In genomic region chr2:229045671-229046070, GRCh38 we compare ENCODE assay signal across 30 cellular contexts.
"Had no signal": no experiment of that assay in that cellular context is flagged by ENCODE, and none has a peak within 500 bp of the region (broad histone marks: within the 10 kb centered on the region; RNA-seq: fewer than 3 reads in every experiment).

No MANE protein-coding gene starts in this region.

- H3K9me3 Mint-ChIP-seq: brain had no signal

- DNase-seq: activated CD4-positive, alpha-beta memory T cell treated with anti-CD3 and anti-CD28 coated beads, Interleukin-2, amount 10 ng/mL, durations not matched to agents 7 days and 5 days; activated CD4-positive, alpha-beta T cell treated with anti-CD3 and anti-CD28 coated beads for 1 hour; activated CD4-positive, alpha-beta T cell treated with anti-CD3 and anti-CD28 coated beads for 4 hours; activated CD4-positive, alpha-beta T cell treated with anti-CD3 and anti-CD28 coated beads, Interleukin-2, amount 10 ng/mL, durations not matched to agents 7 days and 5 days; activated CD4-positive, alpha-beta T cell treated with anti-CD3 and anti-CD28 coated beads, Interleukin-2, amount 50 U/mL, for 4 hours; activated CD4-positive, CD25-positive, alpha-beta regulatory T cell; activated CD8-positive, alpha-beta memory T cell treated with anti-CD3 and anti-CD28 coated beads, Interleukin-2, amount 50 U/mL, for 48 hours; activated gamma-delta T cell; activated naive CD4-positive, alpha-beta T cell; activated naive CD4-positive, alpha-beta T cell treated with anti-CD3 and anti-CD28 coated beads, Interleukin-2, amount 10 ng/mL, durations not matched to agents 7 days and 5 days; activated naive CD8-positive, alpha-beta T cell treated with anti-CD3 and anti-CD28 coated beads, Interleukin-2, amount 10 ng/mL, durations not matched to agents 7 days and 5 days; activated T-cell treated with anti-CD3 and anti-CD28 coated beads for 4 hours; activated T-cell treated with anti-CD3 and anti-CD28 coated beads, Interleukin-2, amount 50 U/mL, for 24 hours; activated T-cell treated with anti-CD3 and anti-CD28 coated beads, Interleukin-2, amount 50 U/mL, for 72 hours; cortex of kidney; dermis blood vessel endothelial cell; effector CD4-positive, alpha-beta T cell; effector memory CD8-positive, alpha-beta T cell; erythroblast; foreskin keratinocyte; gastrocnemius medialis; T-helper 2 cell had no signal

- ATAC-seq: activated naive CD4-positive, alpha-beta T cell treated with anti-CD3 and anti-CD28 coated beads, Interleukin-2, amount 50 U/mL, for 72 hours; activated T-cell treated with anti-CD3 and anti-CD28 coated beads, Interleukin-2, amount 50 U/mL, for 72 hours; effector memory CD8-positive, alpha-beta T cell; foreskin keratinocyte; gastrocnemius medialis had no signal

- H3K27ac Mint-ChIP-seq: activated CD4-positive, alpha-beta memory T cell treated with anti-CD3 and anti-CD28 coated beads, Interleukin-2, amount 10 ng/mL, durations not matched to agents 7 days and 5 days; activated CD4-positive, alpha-beta T cell treated with anti-CD3 and anti-CD28 coated beads, Interleukin-2, amount 10 ng/mL, durations not matched to agents 7 days and 5 days; activated naive CD4-positive, alpha-beta T cell treated with anti-CD3 and anti-CD28 coated beads, Interleukin-2, amount 10 ng/mL, durations not matched to agents 7 days and 5 days; activated naive CD4-positive, alpha-beta T cell treated with anti-CD3 and anti-CD28 coated beads, Interleukin-2, amount 50 U/mL, for 72 hours; activated naive CD8-positive, alpha-beta T cell treated with anti-CD3 and anti-CD28 coated beads, Interleukin-2, amount 10 ng/mL, durations not matched to agents 7 days and 5 days; activated T-cell treated with anti-CD3 and anti-CD28 coated beads, Interleukin-2, amount 50 U/mL, for 24 hours; activated T-cell treated with anti-CD3 and anti-CD28 coated beads, Interleukin-2, amount 50 U/mL, for 72 hours; effector memory CD8-positive, alpha-beta T cell had no signal

- H3K27me3 ChIP-seq: ascending aorta, breast epithelium, cardiac muscle cell, esophagus muscularis mucosa, foreskin keratinocyte, gastrocnemius medialis had no signal

- H3K4me1 ChIP-seq: breast epithelium, foreskin keratinocyte, gastrocnemius medialis had no signal

- H3K9me3 ChIP-seq: ascending aorta, breast epithelium, esophagus muscularis mucosa, gastrocnemius medialis had no signal

- H3K4me3 Mint-ChIP-seq: activated CD4-positive, alpha-beta memory T cell treated with anti-CD3 and anti-CD28 coated beads, Interleukin-2, amount 10 ng/mL, durations not matched to agents 7 days and 5 days; activated CD4-positive, alpha-beta T cell treated with anti-CD3 and anti-CD28 coated beads, Interleukin-2, amount 10 ng/mL, durations not matched to agents 7 days and 5 days; activated naive CD4-positive, alpha-beta T cell treated with anti-CD3 and anti-CD28 coated beads, Interleukin-2, amount 10 ng/mL, durations not matched to agents 7 days and 5 days; activated naive CD8-positive, alpha-beta T cell treated with anti-CD3 and anti-CD28 coated beads, Interleukin-2, amount 10 ng/mL, durations not matched to agents 7 days and 5 days; activated T-cell treated with anti-CD3 and anti-CD28 coated beads, Interleukin-2, amount 50 U/mL, for 24 hours; activated T-cell treated with anti-CD3 and anti-CD28 coated beads, Interleukin-2, amount 50 U/mL, for 72 hours; brain; central memory CD8-positive, alpha-beta T cell; effector memory CD8-positive, alpha-beta T cell had no signal

- H3K36me3 ChIP-seq: ascending aorta, breast epithelium, cardiac muscle cell, esophagus muscularis mucosa, gastrocnemius medialis had no signal

- FAIRE-seq: colon had no signal

- H3K36me3 Mint-ChIP-seq: activated naive CD4-positive, alpha-beta T cell treated with anti-CD3 and anti-CD28 coated beads, Interleukin-2, amount 10 ng/mL, durations not matched to agents 7 days and 5 days; activated naive CD4-positive, alpha-beta T cell treated with anti-CD3 and anti-CD28 coated beads, Interleukin-2, amount 50 U/mL, for 72 hours; activated naive CD8-positive, alpha-beta T cell treated with anti-CD3 and anti-CD28 coated beads, Interleukin-2, amount 10 ng/mL, durations not matched to agents 7 days and 5 days; brain had no signal

- H3K27me3 Mint-ChIP-seq: activated CD4-positive, alpha-beta memory T cell treated with anti-CD3 and anti-CD28 coated beads, Interleukin-2, amount 10 ng/mL, durations not matched to agents 7 days and 5 days; activated CD4-positive, alpha-beta T cell treated with anti-CD3 and anti-CD28 coated beads, Interleukin-2, amount 10 ng/mL, durations not matched to agents 7 days and 5 days; activated naive CD4-positive, alpha-beta T cell treated with anti-CD3 and anti-CD28 coated beads, Interleukin-2, amount 10 ng/mL, durations not matched to agents 7 days and 5 days; activated naive CD8-positive, alpha-beta T cell treated with anti-CD3 and anti-CD28 coated beads, Interleukin-2, amount 10 ng/mL, durations not matched to agents 7 days and 5 days; activated T-cell treated with anti-CD3 and anti-CD28 coated beads, Interleukin-2, amount 50 U/mL, for 24 hours; brain; central memory CD8-positive, alpha-beta T cell; effector memory CD8-positive, alpha-beta T cell had no signal

- H3K4me1 Mint-ChIP-seq: activated CD4-positive, alpha-beta memory T cell treated with anti-CD3 and anti-CD28 coated beads, Interleukin-2, amount 10 ng/mL, durations not matched to agents 7 days and 5 days; activated CD4-positive, alpha-beta T cell treated with anti-CD3 and anti-CD28 coated beads, Interleukin-2, amount 10 ng/mL, durations not matched to agents 7 days and 5 days; activated naive CD4-positive, alpha-beta T cell treated with anti-CD3 and anti-CD28 coated beads, Interleukin-2, amount 10 ng/mL, durations not matched to agents 7 days and 5 days; activated naive CD8-positive, alpha-beta T cell treated with anti-CD3 and anti-CD28 coated beads, Interleukin-2, amount 10 ng/mL, durations not matched to agents 7 days and 5 days; central memory CD8-positive, alpha-beta T cell had no signal

- H3K27ac ChIP-seq: ascending aorta, breast epithelium, cardiac muscle cell, esophagus muscularis mucosa, foreskin keratinocyte, gastrocnemius medialis had no signal

- H3K4me3 ChIP-seq: ascending aorta, breast epithelium, cardiac muscle cell, esophagus muscularis mucosa, gastrocnemius medialis had no signal
